ENCODE assay signal across 9 cellular contexts in the genomic region with DNA sequence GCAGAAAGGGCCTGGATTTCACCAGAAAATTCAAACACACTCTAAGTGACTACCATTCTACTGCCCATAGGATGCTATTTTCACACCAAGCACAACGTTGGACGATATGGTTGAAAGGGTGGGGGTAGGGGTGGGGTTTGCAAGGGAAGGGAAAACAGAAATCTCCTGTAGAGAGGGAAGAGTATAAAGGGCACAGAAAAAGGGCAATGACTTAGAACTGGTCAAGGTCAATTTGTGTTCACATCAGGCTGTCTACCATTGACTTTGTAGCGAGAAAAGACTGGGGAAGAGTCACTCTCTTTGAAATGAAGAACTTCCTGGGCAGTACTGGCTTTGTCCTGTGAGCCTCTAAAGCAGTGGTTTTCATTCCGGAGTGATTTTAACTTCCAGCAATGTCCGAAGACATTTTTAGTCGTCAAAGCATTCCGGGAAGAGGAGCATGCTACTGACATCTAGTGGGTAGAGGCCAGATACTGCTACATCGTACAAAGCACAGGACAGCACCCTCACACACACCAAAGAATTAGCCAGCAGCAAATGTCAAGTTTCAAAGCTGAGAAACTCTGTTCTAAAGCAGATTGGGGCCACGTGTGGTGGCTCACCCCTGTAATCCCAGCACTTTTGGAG. TPM values are rescaled to one million over a fixed set of nuclear protein-coding genes. Genes with fewer than 3 reads are reported as not detected.
DNase-seq lines count a peak whose midpoint lies in the region; ATAC-seq and TF ChIP-seq lines count a peak whose summit lies in the region.
"Had no signal": no experiment of that assay in that cellular context is flagged by ENCODE, and none has a peak within 500 bp of the region (broad histone marks: within the 10 kb centered on the region; RNA-seq: fewer than 3 reads in every experiment).

No MANE protein-coding gene starts in this region.

- H4K20me1 ChIP-seq in KMS-11 (ENCODE audit: insufficient read depth), result no peaks in the 10 kb centered on the region

- H3K4me2 ChIP-seq in KMS-11, result no peak overlapping the region

- no peak for ATAC-seq in GM18909 (IDR thresholded peaks at IDR 0.05; ENCODE audit: poor library complexity, unreplicated experiment)

- TF ChIP-seq CTCF in KMS-11 (conservative IDR thresholded peaks at IDR 0.05; ENCODE audit: low read depth, low read length), result peak; percentile 30; the same call in 1 of the 2 replicates
- TF ChIP-seq CTCF in nephron progenitor cell (IDR thresholded peaks at IDR 0.05), result peak; percentile 9
- peak in 2 of 4 experiments; percentile 9 to 10 for TF ChIP-seq CTCF in uterus (IDR thresholded peaks at IDR 0.05)

- in situ Hi-C loops in T47D (cut with HindIII; ENCODE audit: low pct_unique_long_range_greater_than_20kb, low sequenced_read_pairs), result no loop called here

- no peak overlapping the region for H3K4me3 Mint-ChIP-seq in nephron progenitor cell

- H3K9me3 Mint-ChIP-seq in nephron progenitor cell, result peaks cover 58% of the 10 kb centered on the region

- peak; percentile 51 for DNase-seq in ELR (ENCODE audit: low read depth)
- peak; percentile 3 to 48 for DNase-seq in T47D (ENCODE audit: low read depth in 1 of 2, low spot score in 1 of 2)
- no peak for DNase-seq in nephron progenitor cell
- DNase-seq in dedifferentiated amniotic fluid mesenchymal stem cell (ENCODE audit: extremely low spot score), result no peak
- no peak for DNase-seq in activated CD4-positive, alpha-beta T cell treated with anti-CD3 and anti-CD28 coated beads, Interleukin-2, amount 50 U/mL, for 4 hours
- DNase-seq in uterus, result no peak
- DNase-seq: aorta had no signal

- intact Hi-C loops in uterus (cut with DNase I; ENCODE audit: low total_unique reads), result no loop called here

- H3K36me3 Mint-ChIP-seq in nephron progenitor cell (ENCODE audit: low read depth), result no peaks in the 10 kb centered on the region

- H3K4me3 ChIP-seq in KMS-11 (IDR thresholded peaks at IDR 0.05; ENCODE audit: insufficient read depth, low read depth, low read length), result no peak overlapping the region
- no peak overlapping the region for H3K4me3 ChIP-seq in uterus

- H3K4me1 ChIP-seq in KMS-11 (ENCODE audit: low read depth, poor library complexity, severe bottlenecking), result no peaks in the 10 kb centered on the region
- H3K4me1 ChIP-seq in uterus, result no peaks in the 10 kb centered on the region

- no peak overlapping the region for H3K9ac ChIP-seq in KMS-11

- H3K79me2 ChIP-seq in KMS-11 (ENCODE audit: insufficient read depth, low read depth), result no peaks in the 10 kb centered on the region

- no peak overlapping the region for H3K27ac ChIP-seq in KMS-11
- H3K27ac ChIP-seq in uterus, result no peak overlapping the region

- H3K27me3 ChIP-seq in KMS-11 (ENCODE audit: insufficient read depth, low read depth) (no peaks in the 10 kb centered on the region), uterus (no peaks in the 10 kb centered on the region)

- H3K9me3 ChIP-seq in uterus, result no peaks in the 10 kb centered on the region

- TF ChIP-seq POLR2A in uterus (IDR thresholded peaks at IDR 0.05), result no peak

- H3K4me1 Mint-ChIP-seq in nephron progenitor cell, result no peaks in the 10 kb centered on the region

- H3K36me3 ChIP-seq in KMS-11 (ENCODE audit: insufficient read depth), result no peaks in the 10 kb centered on the region
- no peaks in the 10 kb centered on the region for H3K36me3 ChIP-seq in uterus

- H3K27me3 Mint-ChIP-seq in nephron progenitor cell (ENCODE audit: low read depth, poor library complexity), result peaks cover 3% of the 10 kb centered on the region

- no peak overlapping the region for H2AFZ ChIP-seq in KMS-11 (ENCODE audit: low read depth)

- H3K27ac Mint-ChIP-seq in nephron progenitor cell, result no peak overlapping the region

RNA-seq across cellular contexts. Expression of a gene that starts 48.4 kb away (rescaled TPM):
- total RNA-seq in uterus, result 10 to 100 TPM in 1 of 4 donors, 1 to 10 TPM in 1, under 1 TPM in 2; 0.18 to 10.4 (median 4.8) TPM
- total RNA-seq: aorta had no signal

Comparison
In these comparisons a context has a peak if more than half of its experiments do, and no peak if none do; other contexts are left out.
1. DNase-seq: peak in ELR (single experiment) and T47D (2 of 2); none in nephron progenitor cell (single experiment), dedifferentiated amniotic fluid mesenchymal stem cell (single experiment), activated CD4-positive, alpha-beta T cell treated with anti-CD3 and anti-CD28 coated beads, Interleukin-2, amount 50 U/mL, for 4 hours (0 of 2) and uterus (0 of 2).